ENCODE assay signal across 8 cellular contexts in the genomic region with DNA sequence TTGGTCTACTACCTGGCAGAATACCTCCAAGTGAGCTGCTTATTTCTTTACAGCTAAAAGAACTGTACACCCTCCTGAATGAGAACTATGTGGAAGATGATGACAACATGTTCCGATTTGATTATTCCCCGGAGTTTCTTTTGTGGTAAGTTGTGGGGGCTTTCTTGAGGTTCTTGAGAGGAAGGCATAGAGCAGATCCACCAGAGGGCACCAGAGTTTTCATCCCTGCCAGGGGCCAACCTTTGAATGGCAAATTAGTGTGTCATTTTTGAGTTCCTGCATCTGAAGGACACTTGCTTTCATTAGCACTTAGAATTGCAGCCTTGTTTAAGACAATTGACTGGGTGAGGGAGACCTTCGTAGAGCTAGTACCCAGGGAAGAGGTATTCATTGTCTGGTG. TPM values are rescaled to one million over a fixed set of nuclear protein-coding genes. Genes with fewer than 3 reads are reported as not detected.
DNase-seq lines count a peak whose midpoint lies in the region; TF ChIP-seq lines count a peak whose summit lies in the region.

No MANE protein-coding gene starts in this region.

- H3K36me3 ChIP-seq in OCI-LY3 (replicated peaks; ENCODE audit: low read depth, low read length) (peaks cover 58% of the 10 kb centered on the region), smooth muscle cell (ENCODE audit: low read depth) (peaks cover 3% of the 10 kb centered on the region), thyroid gland (peaks cover 42 to 68% of the 10 kb centered on the region in 2 donors)

- H3F3A ChIP-seq in smooth muscle cell (ENCODE audit: low read depth) = peaks cover 22% of the 10 kb centered on the region

- H3K27me3 ChIP-seq in OCI-LY3 (ENCODE audit: low read depth, low read length) = no peaks in the 10 kb centered on the region
- H3K27me3 ChIP-seq in smooth muscle cell (ENCODE audit: low read depth) = no peaks in the 10 kb centered on the region
- H3K27me3 ChIP-seq in thyroid gland = no peaks in the 10 kb centered on the region

- WGBS in smooth muscle cell (ENCODE audit: low lambda C conversion rate) = 94% methylated on average over 3 of the region's 3 CpGs
- 68 to 86% methylated on average over 3 of the region's 3 CpGs for WGBS in thyroid gland, 2 donors

- intact Hi-C loops in thyroid gland (cut with DNase I) = loop anchor here (5.0 kb wide), 1 partner anchor 74 kb away; no protein-coding TSS in a partner anchor

- peaks cover 15% of the 10 kb centered on the region for H3K4me1 ChIP-seq in OCI-LY3 (ENCODE audit: low read length)
- peaks cover 6% of the 10 kb centered on the region for H3K4me1 ChIP-seq in smooth muscle cell (ENCODE audit: low read depth)
- H3K4me1 ChIP-seq in thyroid gland = peaks cover 17 to 40% of the 10 kb centered on the region in 2 donors

- H4K20me1 ChIP-seq in OCI-LY3 (ENCODE audit: insufficient read depth, low read length) = no peaks in the 10 kb centered on the region
- no peaks in the 10 kb centered on the region for H4K20me1 ChIP-seq in smooth muscle cell (ENCODE audit: low read depth)

- peak; percentile 87 for TF ChIP-seq CTCF in OCI-LY3 (IDR thresholded peaks at IDR 0.05; ENCODE audit: low read depth, low read length)
- TF ChIP-seq CTCF in smooth muscle cell (IDR thresholded peaks at IDR 0.05; ENCODE audit: borderline replicate concordance, insufficient read depth, poor library complexity, severe bottlenecking) = peak; percentile 38
- peak in 1 of 6 experiments; percentile 23 for TF ChIP-seq CTCF in thyroid gland (IDR thresholded peaks at IDR 0.05)

- H3K4me3 ChIP-seq in OCI-LY3 (ENCODE audit: low read length) (no peak overlapping the region), smooth muscle cell (no peak overlapping the region), thyroid gland (replicated peaks in 1 of 3) (no peak overlapping the region)

- DNase-seq in DMS53 (lab: John Stamatoyannopoulos, UW) (peak; percentile 62), DMS53 treated with DMSO at 0.1 percent for 48 hours (lab: John Stamatoyannopoulos, UW; ENCODE audit: unreplicated experiment) (no peak), erythroblast (lab: John Stamatoyannopoulos, UW) (peak; percentile 11 to 45), smooth muscle cell (lab: John Stamatoyannopoulos, UW; ENCODE audit: unreplicated experiment) (no peak), T-helper 1 cell (no peak), NCI-H1092 (lab: John Stamatoyannopoulos, UW) (no peak), thyroid gland (no peak)

- H3K79me2 ChIP-seq in OCI-LY3 (ENCODE audit: low read length) (peaks cover 9% of the 10 kb centered on the region), smooth muscle cell (ENCODE audit: low read depth) (no peaks in the 10 kb centered on the region)

- H3K9me3 ChIP-seq in OCI-LY3 (ENCODE audit: insufficient read depth, low read length) (no peaks in the 10 kb centered on the region), smooth muscle cell (replicated peaks; ENCODE audit: low read depth) (no peaks in the 10 kb centered on the region), thyroid gland (no peaks in the 10 kb centered on the region)

- H3K4me2 ChIP-seq in OCI-LY3 (ENCODE audit: low read length) (peak overlapping the region; percentile 52), smooth muscle cell (no peak overlapping the region)

- H3K27ac ChIP-seq in OCI-LY3 (ENCODE audit: low read length) = peak overlapping the region; percentile 67
- H3K27ac ChIP-seq in smooth muscle cell (ENCODE audit: low read depth) = no peak overlapping the region
- no peak overlapping the region for H3K27ac ChIP-seq in thyroid gland

- TF ChIP-seq POLR2A in erythroblast (IDR thresholded peaks at IDR 0.05; ENCODE audit: low read length) = no peak
- no peak for TF ChIP-seq POLR2A in thyroid gland (IDR thresholded peaks at IDR 0.05)

- H3K9ac ChIP-seq in OCI-LY3 (ENCODE audit: low read length) (peak overlapping the region; percentile 27; the same call in 1 of the 2 replicates), smooth muscle cell (ENCODE audit: low read depth) (no peak overlapping the region)

- H2AFZ ChIP-seq in OCI-LY3 (ENCODE audit: low read depth, low read length) (no peak overlapping the region), smooth muscle cell (ENCODE audit: low read depth) (no peak overlapping the region)

RNA-seq across cellular contexts. Expression of a gene that starts 35.0 kb away (rescaled TPM):
- 78.7 and 87.6 TPM in 2 replicates for total RNA-seq in smooth muscle cell
- 105 and 148 TPM in 2 replicates for polyA plus RNA-seq in smooth muscle cell
- total RNA-seq in thyroid gland = 10 to 100 TPM; 71.7 to 98.9 (median 85.2) TPM

RNA-seq across cellular contexts. Expression of a gene that starts 36.2 kb away (rescaled TPM):
- total RNA-seq in smooth muscle cell = 24.0 and 43.3 TPM in 2 replicates
- polyA plus RNA-seq in smooth muscle cell = 33.4 and 33.7 TPM in 2 replicates
- total RNA-seq in thyroid gland = 10 to 100 TPM in 3 of 4 donors, 1 to 10 TPM in 1; 8.6 to 24.8 (median 16.9) TPM

RNA-seq across cellular contexts. Expression of a gene that starts 39.3 kb away (rescaled TPM):
- total RNA-seq in smooth muscle cell = 0.49 and 4.6 TPM in 2 replicates
- polyA plus RNA-seq in smooth muscle cell = 5.0 and 5.9 TPM in 2 replicates
- total RNA-seq in thyroid gland = 10 to 100 TPM; 16.7 to 20.4 (median 17.7) TPM

RNA-seq across cellular contexts. Expression of a gene that starts 44.7 kb away (rescaled TPM):
- total RNA-seq in smooth muscle cell (24.3 and 42.3 TPM in 2 replicates), thyroid gland (100 to 1,000 TPM in 1 of 4 donors, 10 to 100 TPM in 3; 53.5 to 102 (median 72.9) TPM)
- 25.7 and 28.4 TPM in 2 replicates for polyA plus RNA-seq in smooth muscle cell

RNA-seq across cellular contexts. Expression of a gene that starts 52.1 kb away (rescaled TPM):
- total RNA-seq in smooth muscle cell = 9.3 and 13.7 TPM in 2 replicates
- 9.4 TPM in 2 replicates for polyA plus RNA-seq in smooth muscle cell
- total RNA-seq in thyroid gland = 10 to 100 TPM; 15.6 to 33.5 (median 18.4) TPM

Comparison
In these comparisons a context has a peak if more than half of its experiments do, and no peak if none do; other contexts are left out.
1. DNase-seq: peak in DMS53 (single experiment) and erythroblast (2 of 2); none in DMS53 treated with DMSO at 0.1 percent for 48 hours (single experiment), smooth muscle cell (single experiment), T-helper 1 cell (0 of 5), NCI-H1092 (single experiment) and thyroid gland (0 of 2).